ENCODE assay signal across 11 cellular contexts in genomic region chr4:150578745-150579470, GRCh38. TPM values are rescaled to one million over a fixed set of nuclear protein-coding genes. Genes with fewer than 3 reads are reported as not detected.
DNase-seq lines count a peak whose midpoint lies in the region; ATAC-seq and TF ChIP-seq lines count a peak whose summit lies in the region.
"Had no signal": no experiment of that assay in that cellular context is flagged by ENCODE, and none has a peak within 500 bp of the region (broad histone marks: within the 10 kb centered on the region; RNA-seq: fewer than 3 reads in every experiment).

No MANE protein-coding gene starts in this region.

- in situ Hi-C loops in GM23248 (cut with MboI): loop anchor here (25.0 kb wide), 1 partner anchor 592 kb away; no protein-coding TSS in a partner anchor

- H3K27me3 Mint-ChIP-seq in progenitor cell of endocrine pancreas: peaks cover 58% of the 10 kb centered on the region
- no peaks in the 10 kb centered on the region for H3K27me3 Mint-ChIP-seq in effector memory CD8-positive, alpha-beta T cell
- H3K27me3 Mint-ChIP-seq in T-cell: no peaks in the 10 kb centered on the region

- H3K27ac Mint-ChIP-seq in progenitor cell of endocrine pancreas (no peak overlapping the region), T-cell (no peak overlapping the region)
- peak overlapping the region in 1 of 2 donors; percentile 27 for H3K27ac Mint-ChIP-seq in effector memory CD8-positive, alpha-beta T cell

- no peaks in the 10 kb centered on the region for H3K36me3 ChIP-seq in GM23248 (ENCODE audit: low read depth)

- no peak for ATAC-seq in GM21515 (IDR thresholded peaks at IDR 0.05; ENCODE audit: unreplicated experiment)
- ATAC-seq in effector memory CD8-positive, alpha-beta T cell (replicated peaks): no peak
- ATAC-seq in T-cell (replicated peaks in 1 of 4): no peak
- ATAC-seq: Panc1 had no signal

- H3K9me2 ChIP-seq in GM23248 (ENCODE audit: insufficient read depth): no peaks in the 10 kb centered on the region

- H2AFZ ChIP-seq in GM23248: peak overlapping the region; percentile 83

- H3K36me3 Mint-ChIP-seq in progenitor cell of endocrine pancreas (ENCODE audit: insufficient read depth): no peaks in the 10 kb centered on the region
- H3K36me3 Mint-ChIP-seq in effector memory CD8-positive, alpha-beta T cell (ENCODE audit: insufficient read depth): peaks cover 18% of the 10 kb centered on the region
- H3K36me3 Mint-ChIP-seq in T-cell: peaks cover 49% of the 10 kb centered on the region

- no peaks in the 10 kb centered on the region for H3F3A ChIP-seq in GM23248 (ENCODE audit: insufficient read depth)

- H3K9me3 Mint-ChIP-seq in progenitor cell of endocrine pancreas (ENCODE audit: low read depth) (no peaks in the 10 kb centered on the region), T-cell (no peaks in the 10 kb centered on the region)
- H3K9me3 Mint-ChIP-seq in effector memory CD8-positive, alpha-beta T cell: no peaks in the 10 kb centered on the region

- peaks cover 3% of the 10 kb centered on the region; the same call in 1 of the 2 replicates for H3K4me1 ChIP-seq in GM23248 (ENCODE audit: insufficient read depth)

- H4K20me1 ChIP-seq in GM23248 (ENCODE audit: insufficient read depth): no peaks in the 10 kb centered on the region

- H3K4me1 Mint-ChIP-seq in progenitor cell of endocrine pancreas (ENCODE audit: low read depth): peaks cover 36% of the 10 kb centered on the region
- H3K4me1 Mint-ChIP-seq in effector memory CD8-positive, alpha-beta T cell (ENCODE audit: low read depth in 2 of 2): peaks cover 0 to 9% of the 10 kb centered on the region in 2 donors
- peaks cover 4 to 6% (median 4%) of the 10 kb centered on the region in 3 donors for H3K4me1 Mint-ChIP-seq in T-cell

- TF ChIP-seq CTCF in fibroblast of mammary gland (conservative IDR thresholded peaks at IDR 0.05; ENCODE audit: control insufficient read depth, insufficient read depth, low read depth, low read length) (no peak), progenitor cell of endocrine pancreas (IDR thresholded peaks at IDR 0.05; ENCODE audit: unreplicated experiment) (no peak)

- H3K4me2 ChIP-seq in GM23248 (ENCODE audit: unreplicated experiment): peak overlapping the region; percentile 70

- CTCF ChIA-PET in T-cell (lab: Charles Lee): no interaction called here

- no peaks in the 10 kb centered on the region for H3K9me3 ChIP-seq in GM23248 (ENCODE audit: low read depth)

- no peaks in the 10 kb centered on the region for H3K27me3 ChIP-seq in GM23248 (replicated peaks; ENCODE audit: insufficient read depth)

- H3K9ac ChIP-seq in GM23248: peak overlapping the region; percentile 59

- H3K4me3 ChIP-seq in GM23248 (peak overlapping the region; percentile 68), fibroblast of mammary gland (ENCODE audit: control insufficient read depth, low read depth, low read length) (peak overlapping the region; percentile 34)

- H3K27ac ChIP-seq in GM23248: no peak overlapping the region

- H3K4me3 Mint-ChIP-seq in progenitor cell of endocrine pancreas (ENCODE audit: low read depth) (peak overlapping the region; percentile 58), T-cell (no peak overlapping the region)
- H3K4me3 Mint-ChIP-seq in effector memory CD8-positive, alpha-beta T cell: no peak overlapping the region

- 57 to 58% methylated on average over 11 of the region's 11 CpGs for WGBS in GM23248 (ENCODE audit: low coverage in 1 of 2, low lambda C conversion rate in 2 of 2, missing lambda C conversion rate in 2 of 2), 2 experiments

- DNase-seq in GM23248 (peak; percentile 36), NCI-H2227 treated with DMSO at 0.1 percent for 48 hours (lab: John Stamatoyannopoulos, UW) (peak; percentile 12), fibroblast of mammary gland (ENCODE audit: low read depth) (no peak), progenitor cell of endocrine pancreas (ENCODE audit: low spot score, unreplicated experiment) (no peak), RKO (ENCODE audit: low spot score) (no peak), T-cell (no peak)
- no peak for DNase-seq in effector memory CD8-positive, alpha-beta T cell
- DNase-seq: stimulated activated naive CD4-positive, alpha-beta T cell had no signal

- H3K79me2 ChIP-seq in GM23248 (ENCODE audit: insufficient read depth): no peaks in the 10 kb centered on the region

- POLR2A ChIA-PET in T-cell (lab: Charles Lee): no interaction called here

RNA-seq across cellular contexts. Expression of gene MAB21L2, which starts 3.0 kb away (rescaled TPM):
- not detected in 2 replicates for total RNA-seq in GM23248 (2014; rRNA removed; shearing (Covaris generic))
- not detected in 2 replicates for polyA plus RNA-seq in GM23248 (2016; fragmentation: Nextera tagmentation; extraction: Ambion mirVana)
- total RNA-seq in progenitor cell of endocrine pancreas (0.19 and 0.51 TPM in 2 replicates), T-cell (not detected)
- total RNA-seq: activated CD8-positive, alpha-beta memory T cell treated with anti-CD3 and anti-CD28 coated beads for 36 hours had no signal

Comparison
In these comparisons a context has a peak if more than half of its experiments do, and no peak if none do; other contexts are left out.
1. DNase-seq: peak in GM23248 (single experiment) and NCI-H2227 treated with DMSO at 0.1 percent for 48 hours (single experiment); none in fibroblast of mammary gland (single experiment), progenitor cell of endocrine pancreas (single experiment), RKO (single experiment), effector memory CD8-positive, alpha-beta T cell (0 of 3) and T-cell (0 of 34).